8 cellular contexts compared by ENCODE assay signal in genomic region chr3:85576091-85576690, GRCh38.
DNase-seq lines count a peak whose midpoint lies in the region; ATAC-seq and TF ChIP-seq lines count a peak whose summit lies in the region.

No MANE protein-coding gene starts in this region.

- H3K4me1 Mint-ChIP-seq in natural killer cell, result no peaks in the 10 kb centered on the region
- H3K4me1 Mint-ChIP-seq in type B pancreatic cell (ENCODE audit: unreplicated experiment), result no peaks in the 10 kb centered on the region

- no peak overlapping the region for H3K4me3 Mint-ChIP-seq in natural killer cell
- no peak overlapping the region for H3K4me3 Mint-ChIP-seq in type B pancreatic cell

- H3K9me3 ChIP-seq in esophagus muscularis mucosa, result no peaks in the 10 kb centered on the region

- H3K36me3 Mint-ChIP-seq in natural killer cell, result no peaks in the 10 kb centered on the region
- H3K36me3 Mint-ChIP-seq in type B pancreatic cell, result no peaks in the 10 kb centered on the region

- H3K27me3 ChIP-seq in esophagus muscularis mucosa, result no peaks in the 10 kb centered on the region

- no peaks in the 10 kb centered on the region for H3K4me1 ChIP-seq in esophagus muscularis mucosa

- DNase-seq in AG10803 (ENCODE audit: low read depth), result peak; percentile 47
- DNase-seq in NCI-H2107 (lab: John Stamatoyannopoulos, UW), result peak; percentile 42
- DNase-seq in activated CD4-positive, alpha-beta T cell treated with anti-CD3 and anti-CD28 coated beads, Interleukin-2, amount 50 U/mL, for 1 hour, result peak; percentile 21
- DNase-seq in esophagus muscularis mucosa (ENCODE audit: extremely low spot score), result no peak
- DNase-seq in natural killer cell, result no peak
- no peak for DNase-seq in type B pancreatic cell (ENCODE audit: extremely low spot score, unreplicated experiment)

- ATAC-seq in GM18502 (IDR thresholded peaks at IDR 0.05; ENCODE audit: poor library complexity, unreplicated experiment) (peak; percentile 90), HG02973 (IDR thresholded peaks at IDR 0.05; ENCODE audit: unreplicated experiment) (peak; percentile 85), natural killer cell (peak in 1 of 3 donors; percentile 44)

- no peak for TF ChIP-seq POLR2A in esophagus muscularis mucosa (IDR thresholded peaks at IDR 0.05; ENCODE audit: low read depth)

- no peak overlapping the region for H3K27ac ChIP-seq in esophagus muscularis mucosa (replicated peaks in 1 of 4)

- 17% methylated on average over 4 of the region's 4 CpGs for WGBS in esophagus muscularis mucosa

- H3K9me3 Mint-ChIP-seq in natural killer cell (peaks cover 2 to 5% of the 10 kb centered on the region in 2 donors), type B pancreatic cell (no peaks in the 10 kb centered on the region)

- intact Hi-C loops in esophagus muscularis mucosa (cut with DNase I) (loop anchor here (5.0 kb wide), 1 partner anchor 1029 kb away; no protein-coding TSS in a partner anchor), natural killer cell (cut with micrococcal nuclease) (no loop called here)

- no peak for TF ChIP-seq EP300 in esophagus muscularis mucosa (IDR thresholded peaks at IDR 0.05)

- H3K36me3 ChIP-seq in esophagus muscularis mucosa, result no peaks in the 10 kb centered on the region

- H3K27ac Mint-ChIP-seq in natural killer cell (no peak overlapping the region), type B pancreatic cell (no peak overlapping the region)

- H3K27me3 Mint-ChIP-seq in natural killer cell (ENCODE audit: low read depth in 2 of 2) (no peaks in the 10 kb centered on the region), type B pancreatic cell (no peaks in the 10 kb centered on the region)

- TF ChIP-seq CTCF in AG10803 (conservative IDR thresholded peaks at IDR 0.05; ENCODE audit: low read length) (peak; percentile 93), esophagus muscularis mucosa (IDR thresholded peaks at IDR 0.05) (peak; percentile 63 to 83 (median 81)), natural killer cell (IDR thresholded peaks at IDR 0.05) (peak; percentile 30), type B pancreatic cell (conservative IDR thresholded peaks at IDR 0.05) (peak; percentile 98)

- H3K4me3 ChIP-seq in AG10803 (ENCODE audit: low read length), result no peak overlapping the region
- no peak overlapping the region for H3K4me3 ChIP-seq in esophagus muscularis mucosa

Comparison
In these comparisons a context has a peak if more than half of its experiments do, and no peak if none do; other contexts are left out.
1. DNase-seq: peak in AG10803 (single experiment), NCI-H2107 (single experiment) and activated CD4-positive, alpha-beta T cell treated with anti-CD3 and anti-CD28 coated beads, Interleukin-2, amount 50 U/mL, for 1 hour (single experiment); none in esophagus muscularis mucosa (single experiment), natural killer cell (single experiment) and type B pancreatic cell (single experiment).
2. CTCF ChIP-seq: peak in every context shown above with its lines; median percentile 98 in type B pancreatic cell; 93 in AG10803; 81 in esophagus muscularis mucosa; 30 in natural killer cell.